Comparison of ENCODE assay signal across 20 cellular contexts in the genomic region with DNA sequence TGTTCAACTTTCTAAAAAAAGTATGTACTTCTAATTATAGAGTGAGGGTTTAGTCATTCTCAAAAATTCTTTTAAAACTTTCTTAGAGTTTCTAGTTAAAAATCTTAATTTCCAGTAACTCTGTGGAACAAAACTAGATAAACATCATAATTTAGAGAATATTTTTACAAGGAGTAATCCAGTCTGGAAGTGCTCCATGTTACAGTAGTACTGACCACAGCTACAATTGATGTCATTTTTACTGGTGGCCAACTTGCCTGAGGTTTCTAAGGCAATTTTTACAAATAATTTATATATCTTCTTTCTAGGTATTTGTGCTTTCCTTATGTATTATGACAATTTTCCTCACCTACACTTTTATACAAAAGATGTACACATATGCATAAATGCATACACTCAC.
"Had no signal": no experiment of that assay in that cellular context is flagged by ENCODE, and none has a peak within 500 bp of the region (broad histone marks: within the 10 kb centered on the region; RNA-seq: fewer than 3 reads in every experiment).

No MANE protein-coding gene starts in this region.

- H3K36me3 ChIP-seq: right atrium auricular region, suprapubic skin, thyroid gland had no signal

- H3K4me3 ChIP-seq: hepatocyte, lung, right atrium auricular region, suprapubic skin, thyroid gland had no signal

- H3K4me1 ChIP-seq: right atrium auricular region, suprapubic skin, thyroid gland had no signal

- H3K9me3 ChIP-seq: right atrium auricular region, suprapubic skin, thyroid gland had no signal

- FAIRE-seq: endothelial cell of umbilical vein, urothelium cell line had no signal

- DNase-seq: effector CD4-positive, alpha-beta T cell; endodermal cell; erythroblast; foreskin keratinocyte; head of caudate nucleus; left colon; left ventricle myocardium superior; mesenchymal stem cell; midbrain; naive B cell; small intestine; stimulated activated CD4-positive, alpha-beta T cell treated with anti-CD3 and anti-CD28 coated beads, Interleukin-12 subunit alpha, Interleukin-12 subunit beta, amount 100 ng/mL, for 4 hours; stimulated activated naive CD4-positive, alpha-beta T cell treated with Interleukin-2 at 50 U/mL for 16 hours; thyroid gland had no signal

- H3K27me3 ChIP-seq: foreskin keratinocyte, hepatocyte, right atrium auricular region, suprapubic skin, thyroid gland had no signal

- ATAC-seq: foreskin keratinocyte, left colon, left ventricle myocardium superior had no signal
